Comparison of ENCODE assay signal across 9 cellular contexts in the genomic region with DNA sequence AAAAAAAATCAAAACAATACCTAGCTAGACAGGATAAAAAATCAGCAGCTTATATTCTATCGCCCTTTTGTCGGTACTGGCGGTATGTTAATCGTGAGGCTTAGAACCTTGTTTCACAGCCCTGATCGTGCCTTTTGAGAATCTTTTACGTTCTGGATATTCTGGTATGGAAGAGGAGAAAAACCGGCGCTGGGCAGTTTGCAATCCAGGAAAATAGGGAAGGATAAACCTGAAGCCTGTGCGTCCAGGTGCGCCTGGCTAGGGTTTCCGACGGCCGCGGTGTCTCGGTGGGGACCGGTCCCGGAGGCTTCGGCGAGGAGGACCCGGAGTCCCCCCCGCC. TPM values are rescaled to one million over a fixed set of nuclear protein-coding genes. Genes with fewer than 3 reads are reported as not detected.
A peak's percentile ranks its signal among the peaks of the same experiment; 100 is the strongest.
DNase-seq lines count a peak whose midpoint lies in the region; ATAC-seq and TF ChIP-seq lines count a peak whose summit lies in the region.
"Had no signal": no experiment of that assay in that cellular context is flagged by ENCODE, and none has a peak within 500 bp of the region (broad histone marks: within the 10 kb centered on the region; RNA-seq: fewer than 3 reads in every experiment).

No MANE protein-coding gene starts in this region.

- no peak for TF ChIP-seq CTCF in left ventricle myocardium inferior (IDR thresholded peaks at IDR 0.05; ENCODE audit: borderline replicate concordance)
- no peak for TF ChIP-seq CTCF in cardiac fibroblast (IDR thresholded peaks at IDR 0.05; ENCODE audit: low read depth, low read length)
- TF ChIP-seq CTCF in vagina (IDR thresholded peaks at IDR 0.05): no peak

- H3K9me3 ChIP-seq in left ventricle myocardium inferior (replicated peaks): no peaks in the 10 kb centered on the region
- H3K9me3 ChIP-seq in mucosa of stomach (ENCODE audit: control insufficient read depth, low read length): no peaks in the 10 kb centered on the region
- H3K9me3 ChIP-seq in vagina: no peaks in the 10 kb centered on the region

- TF ChIP-seq POLR2A in vagina (IDR thresholded peaks at IDR 0.05): no peak

- H3K27ac ChIP-seq in left ventricle myocardium inferior (replicated peaks) (peak overlapping the region; percentile 91), vagina (peak overlapping the region; percentile 64)
- H3K27ac ChIP-seq: VCaP had no signal

- H3K36me3 ChIP-seq in left ventricle myocardium inferior (no peaks in the 10 kb centered on the region), mucosa of stomach (ENCODE audit: control insufficient read depth, insufficient read depth, low read length) (no peaks in the 10 kb centered on the region), vagina (no peaks in the 10 kb centered on the region)

- H3K4me3 ChIP-seq in left ventricle myocardium inferior (peak overlapping the region; percentile 84), cardiac fibroblast (replicated peaks in 1 of 2; ENCODE audit: low read depth in 2 of 2, low read length in 2 of 2) (peak overlapping the region; percentile 46 to 47), mucosa of stomach (ENCODE audit: low read length) (peak overlapping the region; percentile 7), vagina (peak overlapping the region; percentile 53 to 55)

- DNase-seq in left ventricle myocardium inferior (no peak), Right ventricle myocardium inferior (ENCODE audit: missing footprints) (no peak), cardiac fibroblast (ENCODE audit: low read depth in 2 of 2) (no peak), vagina (ENCODE audit: extremely low spot score in 2 of 2) (no peak), amniotic stem cell (lab: John Stamatoyannopoulos, UW) (no peak), anterior cingulate cortex (lab: John Stamatoyannopoulos, UW) (no peak)

- no peak for ATAC-seq in Right ventricle myocardium inferior
- no peak for ATAC-seq in GM19397 (IDR thresholded peaks at IDR 0.05; ENCODE audit: unreplicated experiment)

- intact Hi-C loops in left ventricle myocardium inferior (cut with micrococcal nuclease) (no loop called here), Right ventricle myocardium inferior (cut with DNase I) (loop anchor here (1.0 kb wide), 1 partner anchor 40 kb away; the partner anchor contains the start of gene PSMA5), vagina (cut with DNase I) (no loop called here)

- peaks cover 84% of the 10 kb centered on the region for H3K27me3 ChIP-seq in left ventricle myocardium inferior (ENCODE audit: low read depth)
- H3K27me3 ChIP-seq in mucosa of stomach (ENCODE audit: control insufficient read depth, insufficient read depth, low read length): peaks cover 42% of the 10 kb centered on the region
- H3K27me3 ChIP-seq in vagina: no peaks in the 10 kb centered on the region

- peaks cover 35% of the 10 kb centered on the region for H3K4me1 ChIP-seq in left ventricle myocardium inferior
- H3K4me1 ChIP-seq in mucosa of stomach (ENCODE audit: control insufficient read depth, insufficient read depth, low read length): no peaks in the 10 kb centered on the region
- peaks cover 28% of the 10 kb centered on the region for H3K4me1 ChIP-seq in vagina

- H3K9ac ChIP-seq in mucosa of stomach (ENCODE audit: low read length): peak overlapping the region; percentile 26

RNA-seq across cellular contexts. Expression of gene SYPL2, which starts 0.3 kb away (rescaled TPM):
- total RNA-seq in left ventricle myocardium inferior (25.3 TPM), Right ventricle myocardium inferior (33.0 TPM), vagina (1.5 TPM)

RNA-seq across cellular contexts. Expression of gene ATXN7L2, which starts 17.6 kb away (rescaled TPM):
- total RNA-seq in left ventricle myocardium inferior (2.1 TPM), Right ventricle myocardium inferior (2.5 TPM), vagina (4.9 TPM)

RNA-seq across cellular contexts. Expression of gene CYB561D1, which starts 27.8 kb away (rescaled TPM):
- 4.6 TPM for total RNA-seq in left ventricle myocardium inferior
- total RNA-seq in Right ventricle myocardium inferior: 5.8 TPM
- 8.3 TPM for total RNA-seq in vagina

RNA-seq across cellular contexts. Expression of gene PSMA5, which starts 39.8 kb away (rescaled TPM):
- total RNA-seq in left ventricle myocardium inferior (49.9 TPM), Right ventricle myocardium inferior (62.4 TPM), vagina (23.1 TPM)

RNA-seq across cellular contexts. Expression of gene AMIGO1, which starts 43.5 kb away (rescaled TPM):
- total RNA-seq in left ventricle myocardium inferior: 19.4 TPM
- total RNA-seq in Right ventricle myocardium inferior: 18.3 TPM
- 6.4 TPM for total RNA-seq in vagina

Comparison
In these comparisons a context has a peak if more than half of its experiments do, and no peak if none do; other contexts are left out.
1. H3K4me3 ChIP-seq: peak in every context shown above with its lines; median percentile 84 in left ventricle myocardium inferior; 54 in vagina; 46 in cardiac fibroblast; 7 in mucosa of stomach.
2. RNA of gene SYPL2, which starts 0.3 kb away (total RNA-seq): 33.0 TPM in Right ventricle myocardium inferior (single experiment) and 25.3 TPM in left ventricle myocardium inferior (single experiment); 1.5 TPM in vagina (single experiment); every median in the first group is over 10 times any median in the second.